9 cellular contexts compared by ENCODE assay signal in the genomic region with DNA sequence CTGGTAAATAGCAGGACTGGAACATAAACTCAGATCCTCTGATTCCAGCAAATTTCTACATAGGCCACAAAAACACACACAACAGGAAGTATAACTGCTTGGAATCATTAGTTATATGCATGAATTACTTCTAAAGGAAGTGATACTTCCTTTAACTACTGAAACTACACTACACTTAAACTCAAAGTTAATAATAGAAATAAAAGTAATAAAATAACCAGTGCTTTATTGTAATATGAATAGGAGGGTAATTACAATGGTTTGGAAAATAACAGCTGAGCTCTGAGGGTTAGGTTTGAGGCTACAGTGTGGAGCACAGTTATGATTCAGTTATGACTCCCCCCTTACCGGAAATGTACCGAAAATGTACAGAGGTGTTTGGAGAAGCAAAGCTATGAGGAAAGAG. TPM values are rescaled to one million over a fixed set of nuclear protein-coding genes. Genes with fewer than 3 reads are reported as not detected.
DNase-seq lines count a peak whose midpoint lies in the region; ATAC-seq and TF ChIP-seq lines count a peak whose summit lies in the region.
"Had no signal": no experiment of that assay in that cellular context is flagged by ENCODE, and none has a peak within 500 bp of the region (broad histone marks: within the 10 kb centered on the region; RNA-seq: fewer than 3 reads in every experiment).

No MANE protein-coding gene starts in this region.

- WGBS in esophagus, 2 donors = 52 to 66% methylated on average over 2 of the region's 2 CpGs

- POLR2A ChIA-PET in CD4-positive, alpha-beta memory T cell (lab: Charles Lee; ENCODE audit: partially characterized antibody) = interaction anchor here (1.6 kb wide), 1 partner anchor 10 kb away, joined by 4 read pairs; no protein-coding TSS in a partner anchor
- POLR2A ChIA-PET in CD4-positive, alpha-beta T cell (lab: Charles Lee) = interaction anchor here (0.9 kb wide), 1 partner anchor 28 kb away, joined by 3 read pairs; no protein-coding TSS in a partner anchor

- ATAC-seq in GM18499 (IDR thresholded peaks at IDR 0.05; ENCODE audit: insufficient read depth, unreplicated experiment) = peak; percentile 92
- peak; percentile 86 for ATAC-seq in GM21390 (IDR thresholded peaks at IDR 0.05; ENCODE audit: unreplicated experiment)
- ATAC-seq in HG03432 (IDR thresholded peaks at IDR 0.05; ENCODE audit: unreplicated experiment) = peak; percentile 87
- no peak for ATAC-seq in CD4-positive, alpha-beta T cell (ENCODE audit: poor library complexity)

- no peaks in the 10 kb centered on the region for H3K9me3 Mint-ChIP-seq in CD4-positive, alpha-beta memory T cell
- H3K9me3 Mint-ChIP-seq in CD4-positive, alpha-beta T cell = no peaks in the 10 kb centered on the region

- peak overlapping the region; percentile 26 to 51 for H3K27ac ChIP-seq in esophagus (ENCODE audit: low read depth in 2 of 2, low read length in 1 of 2)
- no peak overlapping the region for H3K27ac ChIP-seq in CD4-positive, alpha-beta memory T cell (ENCODE audit: low read depth, low read length)
- H3K27ac ChIP-seq in CD4-positive, alpha-beta T cell (ENCODE audit: low read depth, low read length) = no peak overlapping the region

- H3K9me3 ChIP-seq in esophagus (ENCODE audit: control insufficient read depth in 2 of 2, insufficient read depth in 1 of 2, low read depth in 1 of 2, low read length in 1 of 2) = no peaks in the 10 kb centered on the region
- no peaks in the 10 kb centered on the region for H3K9me3 ChIP-seq in CD4-positive, alpha-beta memory T cell (ENCODE audit: control insufficient read depth in 1 of 2, low read length in 2 of 2)
- no peaks in the 10 kb centered on the region for H3K9me3 ChIP-seq in CD4-positive, alpha-beta T cell (ENCODE audit: control insufficient read depth, low read length)

- DNase-seq in GM03348 (ENCODE audit: low spot score) = no peak
- no peak for DNase-seq in CD4-positive, alpha-beta memory T cell
- no peak for DNase-seq in CD4-positive, alpha-beta T cell
- no peak for DNase-seq in midbrain (lab: John Stamatoyannopoulos, UW)
- DNase-seq: OCI-M1 had no signal

- peaks cover 4 to 16% (median 11%) of the 10 kb centered on the region in 4 donors for H3K4me1 Mint-ChIP-seq in CD4-positive, alpha-beta memory T cell
- H3K4me1 Mint-ChIP-seq in CD4-positive, alpha-beta T cell (ENCODE audit: low read depth) = peaks cover 31% of the 10 kb centered on the region

- H3K27ac Mint-ChIP-seq in CD4-positive, alpha-beta memory T cell = no peak overlapping the region
- no peak overlapping the region for H3K27ac Mint-ChIP-seq in CD4-positive, alpha-beta T cell

- CTCF ChIA-PET in CD4-positive, alpha-beta memory T cell (lab: Charles Lee; ENCODE audit: partially characterized antibody) = no interaction called here
- CTCF ChIA-PET in CD4-positive, alpha-beta T cell (lab: Charles Lee) = interaction anchor here (0.7 kb wide), 1 partner anchor 83 kb away, joined by 3 read pairs; no protein-coding TSS in a partner anchor

- no peaks in the 10 kb centered on the region for H3K27me3 ChIP-seq in esophagus (ENCODE audit: control insufficient read depth in 1 of 2, insufficient read depth in 2 of 2, low read length in 2 of 2)
- H3K27me3 ChIP-seq in CD4-positive, alpha-beta memory T cell (ENCODE audit: insufficient read depth, low read length) = no peaks in the 10 kb centered on the region
- no peaks in the 10 kb centered on the region for H3K27me3 ChIP-seq in CD4-positive, alpha-beta T cell (ENCODE audit: control insufficient read depth, insufficient read depth, low read length)

- peak overlapping the region in 1 of 8 donors; percentile 20 for H3K4me3 Mint-ChIP-seq in CD4-positive, alpha-beta memory T cell
- no peak overlapping the region for H3K4me3 Mint-ChIP-seq in CD4-positive, alpha-beta T cell

- no peak overlapping the region for H3K4me3 ChIP-seq in esophagus (ENCODE audit: low read depth in 1 of 2, low read length in 2 of 2)
- H3K4me3 ChIP-seq in CD4-positive, alpha-beta memory T cell (ENCODE audit: low read length in 2 of 2) = no peak overlapping the region

- no peaks in the 10 kb centered on the region for H3K36me3 Mint-ChIP-seq in CD4-positive, alpha-beta memory T cell
- H3K36me3 Mint-ChIP-seq in CD4-positive, alpha-beta T cell (ENCODE audit: low read depth) = no peaks in the 10 kb centered on the region

- TF ChIP-seq CTCF in CD4-positive, alpha-beta T cell (IDR thresholded peaks at IDR 0.05) = no peak

- no peaks in the 10 kb centered on the region for H3K4me1 ChIP-seq in esophagus (ENCODE audit: control insufficient read depth in 2 of 2, insufficient read depth in 2 of 2, low read length in 1 of 2)
- H3K4me1 ChIP-seq in CD4-positive, alpha-beta memory T cell (ENCODE audit: insufficient read depth, low read length) = peaks cover 19% of the 10 kb centered on the region

- no peaks in the 10 kb centered on the region for H3K27me3 Mint-ChIP-seq in CD4-positive, alpha-beta memory T cell
- no peaks in the 10 kb centered on the region for H3K27me3 Mint-ChIP-seq in CD4-positive, alpha-beta T cell

- H3K36me3 ChIP-seq in esophagus (ENCODE audit: control insufficient read depth in 2 of 2, insufficient read depth in 2 of 2, low read length in 1 of 2) = no peaks in the 10 kb centered on the region
- no peaks in the 10 kb centered on the region for H3K36me3 ChIP-seq in CD4-positive, alpha-beta memory T cell (ENCODE audit: insufficient read depth, low read length)

- intact Hi-C loops in CD4-positive, alpha-beta memory T cell (cut with micrococcal nuclease) = no loop called here
- intact Hi-C loops in CD4-positive, alpha-beta T cell (cut with DNase I, micrococcal nuclease) = no loop called here

RNA-seq across cellular contexts. Expression of a gene that starts 18.5 kb away (rescaled TPM):
- polyA plus RNA-seq in esophagus = 10 to 100 TPM in 1 of 2 donors, 1 to 10 TPM in 1; 4.9 to 14.2 TPM
- total RNA-seq in CD4-positive, alpha-beta memory T cell = 10 to 100 TPM; 53.2 to 58.4 TPM
- polyA plus RNA-seq in CD4-positive, alpha-beta memory T cell = 1 to 10 TPM; 5.9 to 8.2 TPM
- 10 to 100 TPM; 23.1 to 25.3 TPM for total RNA-seq in CD4-positive, alpha-beta T cell

RNA-seq across cellular contexts. Expression of a gene that starts 26.4 kb away (rescaled TPM):
- 10 to 100 TPM; 55.0 to 55.6 TPM for polyA plus RNA-seq in esophagus
- 100 to 1,000 TPM; 107 to 108 TPM for total RNA-seq in CD4-positive, alpha-beta memory T cell
- 10 to 100 TPM in 1 of 2 donors, 1 to 10 TPM in 1; 4.2 to 26.7 TPM for polyA plus RNA-seq in CD4-positive, alpha-beta memory T cell
- total RNA-seq in CD4-positive, alpha-beta T cell = 10 to 100 TPM; 70.9 to 73.3 TPM

Comparison
In these comparisons a context has a peak if more than half of its experiments do, and no peak if none do; other contexts are left out.
1. H3K27ac ChIP-seq: peak in esophagus (2 of 2); none in CD4-positive, alpha-beta memory T cell (single experiment) and CD4-positive, alpha-beta T cell (single experiment).